11 cellular contexts compared by ENCODE assay signal in the genomic region with DNA sequence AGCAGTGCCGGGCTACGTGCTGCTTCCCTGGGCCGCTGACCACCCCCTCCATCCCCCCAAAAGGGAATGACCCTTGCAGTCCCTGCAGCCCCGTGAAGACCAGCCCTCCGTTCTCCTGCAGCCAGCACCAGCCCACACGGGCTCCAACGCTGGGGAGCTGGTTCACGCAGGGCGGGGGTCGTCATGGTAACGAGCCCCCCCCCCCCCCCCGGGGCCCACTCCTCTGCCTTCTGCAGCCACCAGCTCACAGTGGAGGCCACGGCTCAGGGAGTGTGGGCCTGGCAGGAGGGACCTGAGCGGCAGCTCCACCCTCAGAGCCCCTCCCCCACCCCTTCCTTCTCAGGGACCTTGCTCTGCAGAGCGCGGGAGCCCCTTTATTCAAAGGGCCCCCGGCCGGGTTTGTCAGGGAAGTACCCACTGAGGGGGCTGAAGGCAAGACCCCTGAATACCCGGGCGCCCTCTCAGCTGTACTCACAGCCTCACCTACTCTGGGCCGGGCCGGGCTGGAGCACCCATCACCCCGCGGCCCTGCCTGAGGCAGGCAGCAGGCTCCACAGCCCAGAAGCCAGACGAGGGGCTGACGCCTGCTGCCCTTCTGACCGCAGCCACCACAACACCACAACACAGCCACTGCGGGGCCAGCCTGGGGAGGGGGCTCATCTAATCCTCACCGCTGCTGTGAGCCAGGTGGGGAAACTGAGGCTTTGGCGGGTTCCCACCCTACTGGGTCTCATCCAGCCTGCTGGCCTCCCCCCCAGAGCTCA. TPM values are rescaled to one million over a fixed set of nuclear protein-coding genes. Genes with fewer than 3 reads are reported as not detected.
DNase-seq lines count a peak whose midpoint lies in the region; ATAC-seq, FAIRE-seq and TF ChIP-seq lines count a peak whose summit lies in the region.
"Had no signal": no experiment of that assay in that cellular context is flagged by ENCODE, and none has a peak within 500 bp of the region (broad histone marks: within the 10 kb centered on the region; RNA-seq: fewer than 3 reads in every experiment).

No MANE protein-coding gene starts in this region.

- DNase-seq in heart right ventricle (no peak), Right ventricle myocardium superior (no peak), naive B cell (no peak), NCI-H748 treated with DMSO at 0.1 percent for 48 hours (lab: John Stamatoyannopoulos, UW) (no peak), pancreas (no peak), DMS153 treated with DMSO at 0.1 percent for 48 hours (lab: John Stamatoyannopoulos, UW; ENCODE audit: unreplicated experiment) (no peak), adrenal gland (no peak)
- DNase-seq: activated CD4-positive, CD25-positive, alpha-beta regulatory T cell; NCI-H345 had no signal

- H3K4me3 Mint-ChIP-seq in brain = peak overlapping the region in 2 of 5 experiments; percentile 43 to 57
- peak overlapping the region in 6 of 8 donors; percentile 77 to 89 (median 84) for H3K4me3 Mint-ChIP-seq in naive B cell

- H3K27ac ChIP-seq in heart right ventricle (no peak overlapping the region), pancreas (no peak overlapping the region), adrenal gland (no peak overlapping the region)

- 47 to 51% methylated on average over 30 of the region's 30 CpGs for WGBS in heart right ventricle, 2 donors
- WGBS in pancreas, 2 donors = 31 to 34% methylated on average over 23 to 30 of the region's 30 CpGs
- WGBS in adrenal gland, 4 donors = 21 to 100% (median 45%) methylated on average over 1 to 30 of the region's 30 CpGs

- no peaks in the 10 kb centered on the region for H3K9me3 Mint-ChIP-seq in brain
- no peaks in the 10 kb centered on the region for H3K9me3 Mint-ChIP-seq in naive B cell

- H3K4me3 ChIP-seq in heart right ventricle (peak overlapping the region in 6 of 10 donors; percentile 2 to 39 (median 12)), pancreas (no peak overlapping the region), adrenal gland (no peak overlapping the region)

- H3K27ac Mint-ChIP-seq in brain (peak overlapping the region in 4 of 5 experiments; percentile 54 to 95 (median 88)), naive B cell (peak overlapping the region in 2 of 6 donors; percentile 50 to 59)
- H3K27ac Mint-ChIP-seq: progenitor cell of endocrine pancreas had no signal

- H3K36me3 ChIP-seq in heart right ventricle (no peaks in the 10 kb centered on the region), pancreas (no peaks in the 10 kb centered on the region), adrenal gland (replicated peaks in 1 of 2) (no peaks in the 10 kb centered on the region)

- intact Hi-C loops in heart right ventricle (cut with DNase I) = no loop called here
- intact Hi-C loops in Right ventricle myocardium superior (cut with DNase I) = no loop called here
- intact Hi-C loops in pancreas (cut with DNase I) = no loop called here
- intact Hi-C loops in adrenal gland (cut with DNase I) = no loop called here

- H3K4me1 ChIP-seq in heart right ventricle = peaks cover 9 to 25% (median 23%) of the 10 kb centered on the region in 9 donors
- no peaks in the 10 kb centered on the region for H3K4me1 ChIP-seq in pancreas
- H3K4me1 ChIP-seq in adrenal gland (replicated peaks in 1 of 2) = peaks cover 0 to 9% of the 10 kb centered on the region in 2 donors

- TF ChIP-seq POLR2A in adrenal gland (IDR thresholded peaks at IDR 0.05) = no peak

- peak in 2 of 8 donors; percentile 6 to 11 for ATAC-seq in heart right ventricle
- ATAC-seq in Right ventricle myocardium superior (ENCODE audit: poor library complexity) = no peak
- no peak for ATAC-seq in naive B cell (ENCODE audit: low read depth in 2 of 2)
- ATAC-seq in pancreas = no peak

- H3K27me3 Mint-ChIP-seq in brain = peaks cover 3% of the 10 kb centered on the region
- H3K27me3 Mint-ChIP-seq in naive B cell = peaks cover 0 to 4% (median 0%) of the 10 kb centered on the region in 3 donors
- H3K27me3 Mint-ChIP-seq: progenitor cell of endocrine pancreas had no signal

- H3K9me3 ChIP-seq in heart right ventricle (no peaks in the 10 kb centered on the region), pancreas (no peaks in the 10 kb centered on the region), adrenal gland (replicated peaks in 1 of 3) (no peaks in the 10 kb centered on the region)

- TF ChIP-seq CTCF in heart right ventricle (IDR thresholded peaks at IDR 0.05) (no peak), brain (conservative IDR thresholded peaks at IDR 0.05) (no peak), pancreas (IDR thresholded peaks at IDR 0.05) (no peak), adrenal gland (IDR thresholded peaks at IDR 0.05) (no peak)

- no peak for FAIRE-seq in pancreas (lab: Jason Lieb, UNC)

- H3K27me3 ChIP-seq in heart right ventricle (no peaks in the 10 kb centered on the region), pancreas (no peaks in the 10 kb centered on the region), adrenal gland (peaks cover 4% of the 10 kb centered on the region)

- H3K4me1 Mint-ChIP-seq in brain (peaks cover 39% of the 10 kb centered on the region), naive B cell (peaks cover 18 to 30% (median 21%) of the 10 kb centered on the region in 3 donors)

- H3K36me3 Mint-ChIP-seq in brain = no peaks in the 10 kb centered on the region
- no peaks in the 10 kb centered on the region for H3K36me3 Mint-ChIP-seq in naive B cell

RNA-seq across cellular contexts. Expression of a gene that starts 12.6 kb away (rescaled TPM):
- total RNA-seq in heart right ventricle = 10 to 100 TPM in 1 of 10 donors, 1 to 10 TPM in 9; 1.8 to 14.1 (median 7.1) TPM
- 1 to 10 TPM; 2.9 to 7.6 TPM for polyA plus RNA-seq in heart right ventricle
- 7.3 TPM for total RNA-seq in Right ventricle myocardium superior
- polyA plus RNA-seq in brain (ENCODE audit: insufficient read depth, low read depth, low replicate concordance) = 8.0 TPM
- 1 to 10 TPM in 5 of 6 donors, not detected in 1; 3.1 to 8.8 (median 4.3) TPM for polyA plus RNA-seq in naive B cell (ENCODE audit: low read depth in 6 of 6)
- 10 to 100 TPM in 1 of 6 donors, 1 to 10 TPM in 5; 2.6 to 11.2 (median 7.2) TPM for total RNA-seq in pancreas
- 10 to 100 TPM; 14.5 to 20.0 TPM for polyA plus RNA-seq in pancreas
- 10 to 100 TPM in 3 of 8 donors, 1 to 10 TPM in 5; 2.6 to 12.5 (median 8.2) TPM for total RNA-seq in adrenal gland
- polyA plus RNA-seq in adrenal gland = 10 to 100 TPM in 2 of 3 donors, under 1 TPM in 1; 0.15 to 29.2 (median 16.2) TPM

RNA-seq across cellular contexts. Expression of a gene that starts 26.1 kb away (rescaled TPM):
- total RNA-seq in heart right ventricle (10 to 100 TPM; 42.6 to 60.7 (median 51.3) TPM), Right ventricle myocardium superior (47.0 TPM), pancreas (10 to 100 TPM; 16.4 to 25.8 (median 21.8) TPM), adrenal gland (10 to 100 TPM; 21.6 to 52.1 (median 44.4) TPM)
- polyA plus RNA-seq in heart right ventricle (10 to 100 TPM; 15.1 to 34.8 TPM), brain (ENCODE audit: insufficient read depth, low read depth, low replicate concordance) (100 TPM), naive B cell (ENCODE audit: low read depth in 6 of 6) (10 to 100 TPM; 23.7 to 38.7 (median 35.7) TPM), pancreas (10 to 100 TPM; 16.5 to 33.3 TPM), adrenal gland (10 to 100 TPM; 15.8 to 49.7 (median 20.6) TPM)

RNA-seq across cellular contexts. Expression of a gene that starts 51.2 kb away (rescaled TPM):
- total RNA-seq in heart right ventricle = 10 to 100 TPM in 5 of 10 donors, 1 to 10 TPM in 5; 7.5 to 12.9 (median 10.1) TPM
- 10 to 100 TPM; 12.3 to 16.5 TPM for polyA plus RNA-seq in heart right ventricle
- 10.0 TPM for total RNA-seq in Right ventricle myocardium superior
- 29.7 TPM for polyA plus RNA-seq in brain (ENCODE audit: insufficient read depth, low read depth, low replicate concordance)
- polyA plus RNA-seq in naive B cell (ENCODE audit: low read depth in 6 of 6) = 10 to 100 TPM; 23.4 to 58.3 (median 27.7) TPM
- 10 to 100 TPM in 2 of 6 donors, 1 to 10 TPM in 4; 6.7 to 12.4 (median 9.2) TPM for total RNA-seq in pancreas
- polyA plus RNA-seq in pancreas = 10 to 100 TPM; 19.0 to 26.2 TPM
- total RNA-seq in adrenal gland = 10 to 100 TPM in 7 of 8 donors, 1 to 10 TPM in 1; 5.1 to 22.6 (median 18.1) TPM
- 10 to 100 TPM in 2 of 3 donors, 1 to 10 TPM in 1; 8.2 to 29.6 (median 22.8) TPM for polyA plus RNA-seq in adrenal gland

RNA-seq across cellular contexts. Expression of a gene that starts 53.6 kb away (rescaled TPM):
- total RNA-seq in heart right ventricle = under 1 TPM in 4 of 10 donors, not detected in 6; 0.15 to 0.58 (median 0.22) TPM
- polyA plus RNA-seq in heart right ventricle = under 1 TPM in 1 of 2 donors, not detected in 1; 0.03 TPM
- not detected for total RNA-seq in Right ventricle myocardium superior
- polyA plus RNA-seq in brain (ENCODE audit: insufficient read depth, low read depth, low replicate concordance) = 19.0 TPM
- not detected for polyA plus RNA-seq in naive B cell (ENCODE audit: low read depth in 6 of 6)
- total RNA-seq in pancreas = under 1 TPM; 0.25 to 0.51 (median 0.37) TPM
- polyA plus RNA-seq in pancreas = under 1 TPM; 0.11 to 0.12 TPM
- total RNA-seq in adrenal gland = under 1 TPM in 2 of 8 donors, not detected in 6; 0.15 to 0.18 TPM
- polyA plus RNA-seq in adrenal gland = under 1 TPM; 0.03 to 0.13 (median 0.08) TPM

Comparison
In these comparisons a context has a peak if more than half of its experiments do, and no peak if none do; other contexts are left out.
1. H3K4me3 ChIP-seq: peak in heart right ventricle (6 of 10); none in pancreas (0 of 4) and adrenal gland (0 of 4).